1 cellular context compared by ENCODE assay signal in genomic region chr22:50169774-50170341, GRCh38.
A peak's percentile ranks its signal among the peaks of the same experiment; 100 is the strongest.
TF ChIP-seq lines count a peak whose summit lies in the region.

No MANE protein-coding gene starts in this region.

TF ChIP-seq in HepG2, 621 proteins besides CTCF, POLR2A, EP300 and RAD21 (continued from another document):
- no peak for TF ChIP-seq RNF219 (CRISPR knock-in tag; IDR thresholded peaks at IDR 0.05)
- TF ChIP-seq ZNF841 (CRISPR knock-in tag; IDR thresholded peaks at IDR 0.05; ENCODE audit: borderline replicate concordance), result no peak
- TF ChIP-seq NCOA1 (CRISPR knock-in tag; IDR thresholded peaks at IDR 0.05), result no peak
- 0 out of 4 replicates have a peak, but pooled peaks of 1 of the 2 experiments have one; percentile 3 for TF ChIP-seq MAFK (conservative IDR thresholded peaks at IDR 0.05 in 1 of 2, IDR thresholded peaks at IDR 0.05 in 1 of 2; ENCODE audit: low read length in 2 of 2)
- TF ChIP-seq ZMAT5 (CRISPR knock-in tag; IDR thresholded peaks at IDR 0.05; ENCODE audit: borderline replicate concordance, low read depth), result no peak
- no peak for TF ChIP-seq ZC3H13 (CRISPR knock-in tag; IDR thresholded peaks at IDR 0.05)
- no peak for TF ChIP-seq ARID3A (IDR thresholded peaks at IDR 0.05; ENCODE audit: low read depth, low read length)
- TF ChIP-seq DDIT3 (CRISPR knock-in tag; IDR thresholded peaks at IDR 0.05), result no peak
- TF ChIP-seq TGIF2 (CRISPR knock-in tag; IDR thresholded peaks at IDR 0.05), result no peak
- TF ChIP-seq KLF11 (CRISPR knock-in tag; IDR thresholded peaks at IDR 0.05), result no peak
- no peak for TF ChIP-seq ZNF354B (CRISPR knock-in tag; IDR thresholded peaks at IDR 0.05)
- no peak for TF ChIP-seq ZNF138 (CRISPR knock-in tag; IDR thresholded peaks at IDR 0.05; ENCODE audit: low read depth)
- TF ChIP-seq AGO2 (optimal IDR thresholded peaks at IDR 0.05; ENCODE audit: low read depth, low read length), result no peak
- TF ChIP-seq THAP11 (CRISPR knock-in tag; IDR thresholded peaks at IDR 0.05), result 0 out of 2 replicates have a peak, but pooled peaks have one; percentile 20
